ENCODE assay signal across 12 cellular contexts in genomic region chr3:14266361-14266760, GRCh38.
A peak's percentile ranks its signal among the peaks of the same experiment; 100 is the strongest.
DNase-seq lines count a peak whose midpoint lies in the region.
"Had no signal": no experiment of that assay in that cellular context is flagged by ENCODE, and none has a peak within 500 bp of the region (broad histone marks: within the 10 kb centered on the region; RNA-seq: fewer than 3 reads in every experiment).

No MANE protein-coding gene starts in this region.

- H3K9me3 ChIP-seq in adipocyte (ENCODE audit: control insufficient read depth, low read length): peaks cover 7% of the 10 kb centered on the region
- H3K9me3 ChIP-seq: HAP-1, right lobe of liver had no signal

- no peak overlapping the region for H3K4me3 ChIP-seq in adipocyte (ENCODE audit: low read length)
- H3K4me3 ChIP-seq: HAP-1, right lobe of liver had no signal

- intact Hi-C loops in posterior vena cava (cut with DNase I): loop anchor here in 1 of 2 donors (10.0 kb wide), 1 partner anchor 118 kb away; no protein-coding TSS in a partner anchor

- no peak overlapping the region for H3K9ac ChIP-seq in adipocyte (ENCODE audit: low read length)

- peaks cover 36% of the 10 kb centered on the region for H3K4me1 ChIP-seq in adipocyte (ENCODE audit: control insufficient read depth, insufficient read depth, low read length)
- H3K4me1 ChIP-seq: HAP-1, right lobe of liver had no signal

- H3K36me3 ChIP-seq in adipocyte (ENCODE audit: control insufficient read depth, insufficient read depth, low read length, severe bottlenecking): no peaks in the 10 kb centered on the region
- H3K36me3 ChIP-seq: HAP-1, right lobe of liver had no signal

- DNase-seq in Daoy (ENCODE audit: low read depth) (peak; percentile 67), adipocyte (ENCODE audit: low read depth) (peak; percentile 70), glomerular visceral epithelial cell (ENCODE audit: extremely low spot score) (peak; percentile 64), posterior vena cava (ENCODE audit: low spot score) (peak; percentile 86), COLO668 (lab: John Stamatoyannopoulos, UW; ENCODE audit: unreplicated experiment) (no peak), NCI-H524 treated with DMSO at 0.1 percent for 48 hours (lab: John Stamatoyannopoulos, UW) (no peak)
- DNase-seq in activated CD4-positive, alpha-beta T cell treated with anti-CD3 and anti-CD28 coated beads for 1 hour: no peak
- no peak for DNase-seq in activated CD4-positive, alpha-beta T cell treated with anti-CD3 and anti-CD28 coated beads for 4 hours
- DNase-seq: activated T-cell treated with anti-CD3 and anti-CD28 coated beads, Interleukin-2, amount 50 U/mL, for 48 hours; right lobe of liver; SHP77 treated with DMSO at 0.1 percent for 48 hours had no signal

- peaks cover 6% of the 10 kb centered on the region for H3K27me3 ChIP-seq in adipocyte (replicated peaks; ENCODE audit: control insufficient read depth, insufficient read depth, low read length)
- H3K27me3 ChIP-seq: right lobe of liver had no signal

Comparison
In these comparisons a context has a peak if more than half of its experiments do, and no peak if none do; other contexts are left out.
1. DNase-seq: peak in Daoy (single experiment), adipocyte (single experiment), glomerular visceral epithelial cell (single experiment) and posterior vena cava (single experiment); none in COLO668 (single experiment), activated CD4-positive, alpha-beta T cell treated with anti-CD3 and anti-CD28 coated beads for 1 hour (single experiment), NCI-H524 treated with DMSO at 0.1 percent for 48 hours (single experiment) and activated CD4-positive, alpha-beta T cell treated with anti-CD3 and anti-CD28 coated beads for 4 hours (0 of 2).